1 cellular context compared by ENCODE assay signal in genomic region chr4:113978561-113979156, GRCh38.
TF ChIP-seq lines count a peak whose summit lies in the region.

No MANE protein-coding gene starts in this region.

TF ChIP-seq in WTC11, 78 proteins besides CTCF, POLR2A, EP300 and RAD21 (continued from another document):
- TF ChIP-seq ZNF532 (CRISPR knock-in tag; IDR thresholded peaks at IDR 0.05; ENCODE audit: borderline replicate concordance), result no peak
TF ChIP-seq in WTC11: peak in this region for 0.
